In the genomic region with DNA sequence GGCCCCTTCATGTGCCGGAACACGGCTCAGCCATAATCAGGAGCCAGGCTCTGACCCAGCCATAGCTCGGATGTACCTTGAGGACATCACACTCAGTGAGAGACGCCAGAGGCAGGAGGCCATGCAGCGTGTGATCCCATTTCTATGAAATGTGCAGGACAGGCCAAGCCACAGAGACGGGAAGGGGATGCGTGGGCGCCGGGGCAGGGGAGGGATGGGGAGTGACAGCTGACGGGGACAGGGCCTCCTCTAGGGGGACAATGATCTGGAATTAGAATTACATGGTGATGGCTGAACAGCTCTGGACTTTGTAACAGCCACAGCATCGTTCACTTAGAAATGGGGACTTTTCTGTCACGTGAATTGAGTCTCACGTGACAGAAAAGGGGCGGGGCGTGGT, we compare ENCODE assay signal across 23 cellular contexts.
"Had no signal": no experiment of that assay in that cellular context is flagged by ENCODE, and none has a peak within 500 bp of the region (broad histone marks: within the 10 kb centered on the region; RNA-seq: fewer than 3 reads in every experiment).

No MANE protein-coding gene starts in this region.

- H3K9me3 Mint-ChIP-seq: IgD-negative memory B cell had no signal

- H3K27me3 Mint-ChIP-seq: IgD-negative memory B cell had no signal

- H3K4me2 ChIP-seq: SK-N-SH had no signal

- H3K27ac ChIP-seq: HL-60 had no signal

- DNase-seq: KBM-7, MV-4-11, NCI-H1048, NCI-H1105, NCI-H1417, NCI-H1436 treated with DMSO at 0.1 percent for 48 hours, NCI-H1694, NCI-H187 treated with DMSO at 0.1 percent for 48 hours, NCI-H2081, NCI-H2107, NCI-H2171, NCI-H226, NCI-H446, NCI-H510A, NCI-H524 treated with DMSO at 0.1 percent for 48 hours, NCI-H69, NCI-H774, RPMI8226, SHP77, SK-N-SH, SW 1271 had no signal

- H3K9me3 ChIP-seq: SK-N-SH had no signal

- H3K9ac ChIP-seq: SK-N-SH had no signal
